22 cellular contexts compared by ENCODE assay signal in genomic region chr6:6622557-6622956, GRCh38. TPM values are rescaled to one million over a fixed set of nuclear protein-coding genes. Genes with fewer than 3 reads are reported as not detected.
"Had no signal": no experiment of that assay in that cellular context is flagged by ENCODE, and none has a peak within 500 bp of the region (broad histone marks: within the 10 kb centered on the region; RNA-seq: fewer than 3 reads in every experiment).

No MANE protein-coding gene starts in this region.

- ATAC-seq: activated naive CD8-positive, alpha-beta T cell treated with anti-CD3 and anti-CD28 coated beads, Interleukin-2, amount 50 U/mL, for 24 hours; body of pancreas; naive thymus-derived CD8-positive, alpha-beta T cell had no signal

- H3K4me1 ChIP-seq: body of pancreas, neural progenitor cell, right lobe of liver had no signal

- H2AFZ ChIP-seq: neural progenitor cell had no signal

- H3K4me3 ChIP-seq: body of pancreas, cardiac muscle cell, left ventricle myocardium inferior, neural progenitor cell, right lobe of liver, skin epidermis, suprapubic skin, vagina had no signal

- H3K36me3 ChIP-seq: cardiac muscle cell, left ventricle myocardium inferior, neural progenitor cell, right lobe of liver, suprapubic skin, vagina had no signal

- H3K9me3 ChIP-seq: body of pancreas, left ventricle myocardium inferior, right lobe of liver, suprapubic skin, vagina had no signal

- DNase-seq: activated CD4-positive, alpha-beta T cell treated with anti-CD3 and anti-CD28 coated beads for 4 hours; activated CD4-positive, alpha-beta T cell treated with anti-CD3 and anti-CD28 coated beads, Interleukin-2, amount 50 U/mL, for 48 hours; activated CD4-positive, CD25-positive, alpha-beta regulatory T cell; activated naive CD4-positive, alpha-beta T cell treated with anti-CD3 and anti-CD28 coated beads for 36 hours; activated naive CD8-positive, alpha-beta T cell treated with anti-CD3 and anti-CD28 coated beads, Interleukin-2, amount 50 U/mL, for 24 hours; activated T-cell treated with anti-CD3 and anti-CD28 coated beads, Interleukin-2, amount 50 U/mL, for 48 hours; body of pancreas; effector CD4-positive, alpha-beta T cell; left ventricle myocardium inferior; naive thymus-derived CD8-positive, alpha-beta T cell; posterior cingulate gyrus; right lobe of liver; stimulated activated CD4-positive, alpha-beta T cell treated with anti-CD3 and anti-CD28 coated beads, Interleukin-1b, Interleukin-23, amount 100 ng/mL, for 48 hours; T1000 had no signal

- H3K27me3 ChIP-seq: body of pancreas, cardiac muscle cell, right lobe of liver, suprapubic skin, vagina had no signal

- H3K27ac ChIP-seq: body of pancreas, cardiac muscle cell, neural progenitor cell, right lobe of liver, suprapubic skin, vagina had no signal

- H3K4me2 ChIP-seq: neural progenitor cell had no signal

- H3K9ac ChIP-seq: neural progenitor cell had no signal

RNA-seq across cellular contexts. Expression of gene LY86, which starts 34.0 kb away (rescaled TPM):
- total RNA-seq: cardiac muscle cell, epithelial cell of proximal tubule, lung microvascular endothelial cell, mesothelial cell of epicardium had no signal
- polyA plus RNA-seq: cardiac muscle cell had no signal
